In genomic region chr2:67446504-67446911, GRCh38 we compare ENCODE assay signal across 13 cellular contexts. TPM values are rescaled to one million over a fixed set of nuclear protein-coding genes. Genes with fewer than 3 reads are reported as not detected.
DNase-seq lines count a peak whose midpoint lies in the region; ATAC-seq and TF ChIP-seq lines count a peak whose summit lies in the region.
"Had no signal": no experiment of that assay in that cellular context is flagged by ENCODE, and none has a peak within 500 bp of the region (broad histone marks: within the 10 kb centered on the region; RNA-seq: fewer than 3 reads in every experiment).

No MANE protein-coding gene starts in this region.

- peak overlapping the region; percentile 35 for H3K4me2 ChIP-seq in hepatocyte

- no peaks in the 10 kb centered on the region for H3K27me3 Mint-ChIP-seq in CD14-positive monocyte (ENCODE audit: low read depth in 3 of 3)

- no peak for TF ChIP-seq EP300 in tibial nerve (IDR thresholded peaks at IDR 0.05)

- H3K27ac ChIP-seq in RWPE2 (ENCODE audit: poor library complexity, severe bottlenecking) (peak overlapping the region; percentile 60), hepatocyte (peak overlapping the region; percentile 50), tibial nerve (no peak overlapping the region)

- H3K79me2 ChIP-seq in hepatocyte = no peaks in the 10 kb centered on the region

- intact Hi-C loops in CD14-positive monocyte (cut with micrococcal nuclease) = no loop called here

- H3K9me3 Mint-ChIP-seq in CD14-positive monocyte = peaks cover 0 to 4% (median 0%) of the 10 kb centered on the region in 7 donors
- H3K9me3 Mint-ChIP-seq: endodermal cell had no signal

- no peak overlapping the region for H3K4me3 Mint-ChIP-seq in CD14-positive monocyte
- H3K4me3 Mint-ChIP-seq: endodermal cell had no signal

- TF ChIP-seq CTCF in RWPE2 (IDR thresholded peaks at IDR 0.05; ENCODE audit: poor library complexity, severe bottlenecking) = no peak
- TF ChIP-seq CTCF in hepatocyte (IDR thresholded peaks at IDR 0.05; ENCODE audit: poor library complexity) = no peak
- TF ChIP-seq CTCF in CD14-positive monocyte (IDR thresholded peaks at IDR 0.05) = no peak
- TF ChIP-seq CTCF in tibial nerve (IDR thresholded peaks at IDR 0.05) = no peak

- no peaks in the 10 kb centered on the region for H3K9me2 ChIP-seq in hepatocyte (replicated peaks; ENCODE audit: insufficient read depth)

- H3K4me1 Mint-ChIP-seq in CD14-positive monocyte = no peaks in the 10 kb centered on the region
- H3K4me1 Mint-ChIP-seq: endodermal cell had no signal

- H4K20me1 ChIP-seq in hepatocyte (ENCODE audit: insufficient read depth, poor library complexity, severe bottlenecking) = no peaks in the 10 kb centered on the region

- H2AFZ ChIP-seq in hepatocyte = no peak overlapping the region

- H3K36me3 Mint-ChIP-seq in CD14-positive monocyte = no peaks in the 10 kb centered on the region

- H3K9me3 ChIP-seq in RWPE2 (ENCODE audit: severe bottlenecking) (no peaks in the 10 kb centered on the region), hepatocyte (ENCODE audit: low read depth) (no peaks in the 10 kb centered on the region), tibial nerve (peaks cover 0 to 5% (median 0%) of the 10 kb centered on the region in 4 donors)

- in situ Hi-C loops in Caki2 (cut with HindIII; ENCODE audit: low pct_unique_long_range_greater_than_20kb, low sequenced_read_pairs) = no loop called here

- H3K4me1 ChIP-seq in RWPE2 (ENCODE audit: insufficient read depth, poor library complexity, severe bottlenecking) (peaks cover 38% of the 10 kb centered on the region), hepatocyte (ENCODE audit: insufficient read depth) (peaks cover 14% of the 10 kb centered on the region), tibial nerve (no peaks in the 10 kb centered on the region)

- no peak for TF ChIP-seq POLR2A in tibial nerve (IDR thresholded peaks at IDR 0.05)

- no peaks in the 10 kb centered on the region for H3K27me3 ChIP-seq in RWPE2 (ENCODE audit: insufficient read depth, poor library complexity, severe bottlenecking)
- H3K27me3 ChIP-seq in hepatocyte = no peaks in the 10 kb centered on the region
- H3K27me3 ChIP-seq in tibial nerve = no peaks in the 10 kb centered on the region

- H3K4me3 ChIP-seq in RWPE2 (ENCODE audit: severe bottlenecking) = no peak overlapping the region
- no peak overlapping the region for H3K4me3 ChIP-seq in hepatocyte
- no peak overlapping the region for H3K4me3 ChIP-seq in tibial nerve
- H3K4me3 ChIP-seq: K562 had no signal

- ATAC-seq in RWPE2 (ENCODE audit: low read depth) (peak; percentile 60), HG03354 (IDR thresholded peaks at IDR 0.05; ENCODE audit: poor library complexity, severe bottlenecking, unreplicated experiment) (no peak)
- ATAC-seq: K562 had no signal

- no peak overlapping the region for H3K27ac Mint-ChIP-seq in CD14-positive monocyte
- H3K27ac Mint-ChIP-seq: endodermal cell had no signal

- DNase-seq in Caki2 (ENCODE audit: low read depth) = peak; percentile 69
- DNase-seq in NCI-H1417 (lab: John Stamatoyannopoulos, UW) = peak; percentile 45 to 97 (median 79)
- no peak for DNase-seq in RWPE2 (ENCODE audit: low spot score)
- DNase-seq in hepatocyte (ENCODE audit: low spot score) = peak; percentile 51
- DNase-seq in CD14-positive monocyte (ENCODE audit: low spot score) = no peak
- DNase-seq in tibial nerve (ENCODE audit: low spot score in 2 of 2) = no peak
- no peak for DNase-seq in NCI-H2107 treated with DMSO at 0.1 percent for 48 hours (lab: John Stamatoyannopoulos, UW; ENCODE audit: unreplicated experiment)
- DNase-seq: activated CD4-positive, alpha-beta T cell treated with anti-CD3 and anti-CD28 coated beads for 48 hours; activated naive CD4-positive, alpha-beta T cell treated with anti-CD3 and anti-CD28 coated beads, Interleukin-2, amount 50 U/mL, for 16 hours; endodermal cell; kidney glomerular epithelial cell had no signal

- 30% methylated on average over 2 of the region's 2 CpGs for WGBS in hepatocyte (ENCODE audit: low lambda C conversion rate, missing lambda C conversion rate)
- WGBS in tibial nerve, 2 donors = 76 to 77% methylated on average over 2 of the region's 2 CpGs

- H3K36me3 ChIP-seq in RWPE2 (ENCODE audit: low read depth) (no peaks in the 10 kb centered on the region), hepatocyte (replicated peaks; ENCODE audit: insufficient read depth, low read depth) (no peaks in the 10 kb centered on the region), tibial nerve (no peaks in the 10 kb centered on the region)

RNA-seq across cellular contexts. Expression of gene ETAA1, which starts 49.4 kb away (rescaled TPM):
- 11.1 and 11.2 TPM in 2 replicates for total RNA-seq in Caki2 (2014; rRNA removed; shearing (Covaris generic); ENCODE audit: low replicate concordance)
- total RNA-seq in hepatocyte (23.7 and 26.1 TPM in 2 replicates), tibial nerve (10 to 100 TPM; 16.8 to 25.5 (median 23.0) TPM)
- polyA plus RNA-seq in hepatocyte (6.6 and 7.2 TPM in 2 replicates), CD14-positive monocyte (1 to 10 TPM in 1 of 2 donors, under 1 TPM in 1; 0.78 to 1.7 TPM)

Comparison
In these comparisons a context has a peak if more than half of its experiments do, and no peak if none do; other contexts are left out.
1. DNase-seq: peak in Caki2 (single experiment), NCI-H1417 (3 of 3) and hepatocyte (single experiment); none in RWPE2 (single experiment), CD14-positive monocyte (single experiment), tibial nerve (0 of 2) and NCI-H2107 treated with DMSO at 0.1 percent for 48 hours (single experiment).
2. H3K27ac ChIP-seq: peak in RWPE2 (single experiment) and hepatocyte (single experiment); none in tibial nerve (0 of 4).